In genomic region chr7:133568544-133568943, GRCh38 we compare ENCODE assay signal across 29 cellular contexts.
"Had no signal": no experiment of that assay in that cellular context is flagged by ENCODE, and none has a peak within 500 bp of the region (broad histone marks: within the 10 kb centered on the region; RNA-seq: fewer than 3 reads in every experiment).

No MANE protein-coding gene starts in this region.

- H3K4me1 ChIP-seq: parathyroid adenoma, psoas muscle, sigmoid colon, suprapubic skin, tibial artery, upper lobe of right lung had no signal

- ATAC-seq: activated CD8-positive, alpha-beta memory T cell treated with anti-CD3 and anti-CD28 coated beads, Interleukin-2, amount 10 ng/mL, durations not matched to agents 7 days and 5 days; activated CD8-positive, alpha-beta T cell treated with anti-CD3 and anti-CD28 coated beads, Interleukin-2, amount 10 ng/mL, durations not matched to agents 7 days and 5 days; activated naive CD4-positive, alpha-beta T cell treated with anti-CD3 and anti-CD28 coated beads, Interleukin-2, amount 50 U/mL, for 72 hours; gastrocnemius medialis; left cardiac atrium; naive thymus-derived CD4-positive, alpha-beta T cell; psoas muscle; stimulated activated naive B cell treated with anti-CD40 and anti-IgM and Interleukin-4, amounts not matched to agents 10 μg/mL and 1 μg/mL and 100 μg/mL, for 72 hours; upper lobe of right lung had no signal

- H3K9me3 Mint-ChIP-seq: activated B cell treated with CpG ODN at 0.5 μM for 24 hours; activated naive CD4-positive, alpha-beta T cell treated with anti-CD3 and anti-CD28 coated beads, Interleukin-2, amount 50 U/mL, for 72 hours; activated T-helper 2 cell treated with anti-CD3 and anti-CD28 coated beads, Interferon-gamma antibody, Interleukin-2, Interleukin-4, amounts not matched to agents 10 μg/mL and 5 μg/mL and 100 μg/mL, durations not matched to agents 14 hours and 24 hours and 36 hours; stimulated activated naive B cell treated with anti-CD40 and anti-IgM and Interleukin-4, amounts not matched to agents 10 μg/mL and 1 μg/mL and 100 μg/mL, for 72 hours; T-helper 2 cell treated with Interferon-gamma antibody and Interleukin-4, amounts not matched to agents 5 μg/mL and 100 μg/mL, for 36 hours had no signal

- H3K27me3 Mint-ChIP-seq: activated B cell treated with CpG ODN at 0.5 μM for 24 hours; activated CD8-positive, alpha-beta memory T cell treated with anti-CD3 and anti-CD28 coated beads, Interleukin-2, amount 10 ng/mL, durations not matched to agents 7 days and 5 days; brain; naive thymus-derived CD4-positive, alpha-beta T cell; stimulated activated naive B cell treated with anti-CD40 and anti-IgM and Interleukin-4, amounts not matched to agents 10 μg/mL and 1 μg/mL and 100 μg/mL, for 72 hours had no signal

- H3K9ac ChIP-seq: parathyroid adenoma had no signal

- H3K36me3 ChIP-seq: gastrocnemius medialis, sigmoid colon, suprapubic skin, tibial artery, upper lobe of right lung had no signal

- FAIRE-seq: colon, endometrium had no signal

- H3K9me3 ChIP-seq: gastrocnemius medialis, psoas muscle, sigmoid colon, suprapubic skin, tibial artery, upper lobe of right lung had no signal

- H3K79me2 ChIP-seq: parathyroid adenoma had no signal

- H3K27ac ChIP-seq: gastrocnemius medialis, parathyroid adenoma, psoas muscle, sigmoid colon, suprapubic skin, tibial artery, upper lobe of right lung had no signal

- H2AFZ ChIP-seq: parathyroid adenoma had no signal

- H3K4me3 Mint-ChIP-seq: activated B cell treated with CpG ODN at 0.5 μM for 24 hours; activated CD8-positive, alpha-beta memory T cell treated with anti-CD3 and anti-CD28 coated beads, Interleukin-2, amount 10 ng/mL, durations not matched to agents 7 days and 5 days; activated CD8-positive, alpha-beta T cell treated with anti-CD3 and anti-CD28 coated beads, Interleukin-2, amount 10 ng/mL, durations not matched to agents 7 days and 5 days; brain; naive thymus-derived CD4-positive, alpha-beta T cell; stimulated activated naive B cell treated with anti-CD40 and anti-IgM and Interleukin-4, amounts not matched to agents 10 μg/mL and 1 μg/mL and 100 μg/mL, for 72 hours; T-helper 2 cell treated with Interferon-gamma antibody and Interleukin-4, amounts not matched to agents 5 μg/mL and 100 μg/mL, for 36 hours had no signal

- DNase-seq: activated B cell treated with CpG ODN at 0.5 μM for 24 hours; activated CD8-positive, alpha-beta memory T cell treated with anti-CD3 and anti-CD28 coated beads, Interleukin-2, amount 10 ng/mL, durations not matched to agents 7 days and 5 days; activated CD8-positive, alpha-beta T cell treated with anti-CD3 and anti-CD28 coated beads, Interleukin-2, amount 10 ng/mL, durations not matched to agents 7 days and 5 days; activated T-cell treated with anti-CD3 and anti-CD28 coated beads, Interleukin-2, amount 50 U/mL, for 48 hours; caudate nucleus; effector CD8-positive, alpha-beta T cell; gastrocnemius medialis; glutamatergic neuron; islet precursor cell; left cardiac atrium; mammary epithelial cell; midbrain; naive thymus-derived CD4-positive, alpha-beta T cell; psoas muscle; sigmoid colon; stimulated activated CD4-positive, alpha-beta T cell treated with anti-CD3 and anti-CD28 coated beads, Interleukin-15, amount 100 ng/mL, for 24 hours; stimulated activated CD4-positive, alpha-beta T cell treated with anti-CD3 and anti-CD28 coated beads, Interleukin-2, amount 100 ng/mL, for 24 hours; stimulated activated naive B cell treated with anti-CD40 and anti-IgM and Interleukin-4, amounts not matched to agents 10 μg/mL and 1 μg/mL and 100 μg/mL, for 72 hours; T-helper 1 cell; tibial artery; upper lobe of right lung had no signal

- H3K4me1 Mint-ChIP-seq: activated B cell treated with CpG ODN at 0.5 μM for 24 hours; activated CD8-positive, alpha-beta memory T cell treated with anti-CD3 and anti-CD28 coated beads, Interleukin-2, amount 10 ng/mL, durations not matched to agents 7 days and 5 days had no signal

- H3K4me3 ChIP-seq: gastrocnemius medialis, psoas muscle, sigmoid colon, suprapubic skin, tibial artery, upper lobe of right lung had no signal

- H3K27me3 ChIP-seq: gastrocnemius medialis, sigmoid colon, suprapubic skin, tibial artery, upper lobe of right lung had no signal

- H3K27ac Mint-ChIP-seq: activated B cell treated with CpG ODN at 0.5 μM for 24 hours; activated CD8-positive, alpha-beta memory T cell treated with anti-CD3 and anti-CD28 coated beads, Interleukin-2, amount 10 ng/mL, durations not matched to agents 7 days and 5 days; activated CD8-positive, alpha-beta T cell treated with anti-CD3 and anti-CD28 coated beads, Interleukin-2, amount 10 ng/mL, durations not matched to agents 7 days and 5 days; activated naive CD4-positive, alpha-beta T cell treated with anti-CD3 and anti-CD28 coated beads, Interleukin-2, amount 50 U/mL, for 72 hours; activated T-helper 2 cell treated with anti-CD3 and anti-CD28 coated beads, Interferon-gamma antibody, Interleukin-2, Interleukin-4, amounts not matched to agents 10 μg/mL and 5 μg/mL and 100 μg/mL, durations not matched to agents 14 hours and 24 hours and 36 hours; naive thymus-derived CD4-positive, alpha-beta T cell; stimulated activated naive B cell treated with anti-CD40 and anti-IgM and Interleukin-4, amounts not matched to agents 10 μg/mL and 1 μg/mL and 100 μg/mL, for 72 hours; T-helper 2 cell treated with Interferon-gamma antibody and Interleukin-4, amounts not matched to agents 5 μg/mL and 100 μg/mL, for 36 hours had no signal
